1 cellular context compared by ENCODE assay signal in genomic region chr1:153946622-153947246, GRCh38.
TF ChIP-seq lines count a peak whose summit lies in the region.

Gene DENND4B, minus strand, starts transcription at chr1:153946718. Its CDS starts 2,344 bp downstream, at chr1:153944374.

TF ChIP-seq in HepG2, 621 proteins besides CTCF, POLR2A, EP300 and RAD21 (continued from another document and continues in another):
- TF ChIP-seq ZNF644 (CRISPR knock-in tag; IDR thresholded peaks at IDR 0.05; ENCODE audit: low read depth) (no peak), MAFG (CRISPR knock-in tag; IDR thresholded peaks at IDR 0.05) (no peak), SSRP1 (CRISPR knock-in tag; IDR thresholded peaks at IDR 0.05) (peak; percentile 79), ZBTB33 (CRISPR knock-in tag; IDR thresholded peaks at IDR 0.05) (no peak; the same call in none of the 2 replicates), ZNF598 (CRISPR knock-in tag; IDR thresholded peaks at IDR 0.05; ENCODE audit: borderline replicate concordance) (no peak), ZNF251 (CRISPR knock-in tag; IDR thresholded peaks at IDR 0.05) (no peak), SALL2 (CRISPR knock-in tag; IDR thresholded peaks at IDR 0.05) (0 out of 2 replicates have a peak, but pooled peaks have one; percentile 47), ZNF282 (IDR thresholded peaks at IDR 0.05; ENCODE audit: partially characterized antibody) (no peak), ESRRA (CRISPR knock-in tag; IDR thresholded peaks at IDR 0.05; ENCODE audit: low read depth) (peak; percentile 76), AKAP8 (CRISPR knock-in tag; IDR thresholded peaks at IDR 0.05) (no peak), TAF15 (IDR thresholded peaks at IDR 0.05; ENCODE audit: low read depth, low read length, poor library complexity, severe bottlenecking) (no peak), PREB (CRISPR knock-in tag; IDR thresholded peaks at IDR 0.05) (no peak), ZNF780A (CRISPR knock-in tag; IDR thresholded peaks at IDR 0.05) (no peak; the same call in 1 of the 2 replicates), ZIK1 (CRISPR knock-in tag; IDR thresholded peaks at IDR 0.05; ENCODE audit: borderline replicate concordance, low read depth) (no peak), REST (IDR thresholded peaks at IDR 0.05; ENCODE audit: borderline replicate concordance in 1 of 2, low read depth in 1 of 2, low read length in 2 of 2) (no peak), MED13 (CRISPR knock-in tag; IDR thresholded peaks at IDR 0.05) (no peak), ZFP36 (IDR thresholded peaks at IDR 0.05; ENCODE audit: borderline replicate concordance, low read depth, low read length, partially characterized antibody) (no peak), ZNF614 (CRISPR knock-in tag; IDR thresholded peaks at IDR 0.05; ENCODE audit: borderline replicate concordance) (peak; percentile 56; the same call in 1 of the 2 replicates), CCDC6 (CRISPR knock-in tag; IDR thresholded peaks at IDR 0.05) (no peak), EED (CRISPR knock-in tag; IDR thresholded peaks at IDR 0.05) (no peak; the same call in 1 of the 2 replicates), KMT2B (CRISPR knock-in tag; IDR thresholded peaks at IDR 0.05) (no peak), RAD51 (IDR thresholded peaks at IDR 0.05; ENCODE audit: borderline replicate concordance) (no peak), TBP (CRISPR knock-in tag; IDR thresholded peaks at IDR 0.05) (no peak), FOXC1 (CRISPR knock-in tag; IDR thresholded peaks at IDR 0.05; ENCODE audit: borderline replicate concordance) (no peak), ZNF709 (CRISPR knock-in tag; IDR thresholded peaks at IDR 0.05) (no peak), ZNF549 (CRISPR knock-in tag; IDR thresholded peaks at IDR 0.05) (no peak), SNRNP70 (IDR thresholded peaks at IDR 0.05; ENCODE audit: low read depth, low read length) (no peak), ZSCAN25 (CRISPR knock-in tag; IDR thresholded peaks at IDR 0.05) (0 out of 2 replicates have a peak, but pooled peaks have one; percentile 45), ZNF253 (CRISPR knock-in tag; IDR thresholded peaks at IDR 0.05; ENCODE audit: borderline replicate concordance) (no peak), ZNF672 (CRISPR knock-in tag; IDR thresholded peaks at IDR 0.05) (no peak), KLF13 (CRISPR knock-in tag; IDR thresholded peaks at IDR 0.05) (no peak), HDAC6 (IDR thresholded peaks at IDR 0.05; ENCODE audit: low read depth, low read length) (no peak), ISL2 (CRISPR knock-in tag; IDR thresholded peaks at IDR 0.05) (peak; percentile 66; the same call in 1 of the 2 replicates)
- TF ChIP-seq, protein P1, sequence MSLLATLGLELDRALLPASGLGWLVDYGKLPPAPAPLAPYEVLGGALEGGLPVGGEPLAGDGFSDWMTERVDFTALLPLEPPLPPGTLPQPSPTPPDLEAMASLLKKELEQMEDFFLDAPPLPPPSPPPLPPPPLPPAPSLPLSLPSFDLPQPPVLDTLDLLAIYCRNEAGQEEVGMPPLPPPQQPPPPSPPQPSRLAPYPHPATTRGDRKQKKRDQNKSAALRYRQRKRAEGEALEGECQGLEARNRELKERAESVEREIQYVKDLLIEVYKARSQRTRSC (CRISPR knock-in tag; IDR thresholded peaks at IDR 0.05; ENCODE audit: low read depth), result no peak
- TF ChIP-seq, protein P2, sequence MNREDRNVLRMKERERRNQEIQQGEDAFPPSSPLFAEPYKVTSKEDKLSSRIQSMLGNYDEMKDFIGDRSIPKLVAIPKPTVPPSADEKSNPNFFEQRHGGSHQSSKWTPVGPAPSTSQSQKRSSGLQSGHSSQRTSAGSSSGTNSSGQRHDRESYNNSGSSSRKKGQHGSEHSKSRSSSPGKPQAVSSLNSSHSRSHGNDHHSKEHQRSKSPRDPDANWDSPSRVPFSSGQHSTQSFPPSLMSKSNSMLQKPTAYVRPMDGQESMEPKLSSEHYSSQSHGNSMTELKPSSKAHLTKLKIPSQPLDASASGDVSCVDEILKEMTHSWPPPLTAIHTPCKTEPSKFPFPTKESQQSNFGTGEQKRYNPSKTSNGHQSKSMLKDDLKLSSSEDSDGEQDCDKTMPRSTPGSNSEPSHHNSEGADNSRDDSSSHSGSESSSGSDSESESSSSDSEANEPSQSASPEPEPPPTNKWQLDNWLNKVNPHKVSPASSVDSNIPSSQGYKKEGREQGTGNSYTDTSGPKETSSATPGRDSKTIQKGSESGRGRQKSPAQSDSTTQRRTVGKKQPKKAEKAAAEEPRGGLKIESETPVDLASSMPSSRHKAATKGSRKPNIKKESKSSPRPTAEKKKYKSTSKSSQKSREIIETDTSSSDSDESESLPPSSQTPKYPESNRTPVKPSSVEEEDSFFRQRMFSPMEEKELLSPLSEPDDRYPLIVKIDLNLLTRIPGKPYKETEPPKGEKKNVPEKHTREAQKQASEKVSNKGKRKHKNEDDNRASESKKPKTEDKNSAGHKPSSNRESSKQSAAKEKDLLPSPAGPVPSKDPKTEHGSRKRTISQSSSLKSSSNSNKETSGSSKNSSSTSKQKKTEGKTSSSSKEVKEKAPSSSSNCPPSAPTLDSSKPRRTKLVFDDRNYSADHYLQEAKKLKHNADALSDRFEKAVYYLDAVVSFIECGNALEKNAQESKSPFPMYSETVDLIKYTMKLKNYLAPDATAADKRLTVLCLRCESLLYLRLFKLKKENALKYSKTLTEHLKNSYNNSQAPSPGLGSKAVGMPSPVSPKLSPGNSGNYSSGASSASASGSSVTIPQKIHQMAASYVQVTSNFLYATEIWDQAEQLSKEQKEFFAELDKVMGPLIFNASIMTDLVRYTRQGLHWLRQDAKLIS (CRISPR knock-in tag; IDR thresholded peaks at IDR 0.05), result no peak
- TF ChIP-seq, protein P3, sequence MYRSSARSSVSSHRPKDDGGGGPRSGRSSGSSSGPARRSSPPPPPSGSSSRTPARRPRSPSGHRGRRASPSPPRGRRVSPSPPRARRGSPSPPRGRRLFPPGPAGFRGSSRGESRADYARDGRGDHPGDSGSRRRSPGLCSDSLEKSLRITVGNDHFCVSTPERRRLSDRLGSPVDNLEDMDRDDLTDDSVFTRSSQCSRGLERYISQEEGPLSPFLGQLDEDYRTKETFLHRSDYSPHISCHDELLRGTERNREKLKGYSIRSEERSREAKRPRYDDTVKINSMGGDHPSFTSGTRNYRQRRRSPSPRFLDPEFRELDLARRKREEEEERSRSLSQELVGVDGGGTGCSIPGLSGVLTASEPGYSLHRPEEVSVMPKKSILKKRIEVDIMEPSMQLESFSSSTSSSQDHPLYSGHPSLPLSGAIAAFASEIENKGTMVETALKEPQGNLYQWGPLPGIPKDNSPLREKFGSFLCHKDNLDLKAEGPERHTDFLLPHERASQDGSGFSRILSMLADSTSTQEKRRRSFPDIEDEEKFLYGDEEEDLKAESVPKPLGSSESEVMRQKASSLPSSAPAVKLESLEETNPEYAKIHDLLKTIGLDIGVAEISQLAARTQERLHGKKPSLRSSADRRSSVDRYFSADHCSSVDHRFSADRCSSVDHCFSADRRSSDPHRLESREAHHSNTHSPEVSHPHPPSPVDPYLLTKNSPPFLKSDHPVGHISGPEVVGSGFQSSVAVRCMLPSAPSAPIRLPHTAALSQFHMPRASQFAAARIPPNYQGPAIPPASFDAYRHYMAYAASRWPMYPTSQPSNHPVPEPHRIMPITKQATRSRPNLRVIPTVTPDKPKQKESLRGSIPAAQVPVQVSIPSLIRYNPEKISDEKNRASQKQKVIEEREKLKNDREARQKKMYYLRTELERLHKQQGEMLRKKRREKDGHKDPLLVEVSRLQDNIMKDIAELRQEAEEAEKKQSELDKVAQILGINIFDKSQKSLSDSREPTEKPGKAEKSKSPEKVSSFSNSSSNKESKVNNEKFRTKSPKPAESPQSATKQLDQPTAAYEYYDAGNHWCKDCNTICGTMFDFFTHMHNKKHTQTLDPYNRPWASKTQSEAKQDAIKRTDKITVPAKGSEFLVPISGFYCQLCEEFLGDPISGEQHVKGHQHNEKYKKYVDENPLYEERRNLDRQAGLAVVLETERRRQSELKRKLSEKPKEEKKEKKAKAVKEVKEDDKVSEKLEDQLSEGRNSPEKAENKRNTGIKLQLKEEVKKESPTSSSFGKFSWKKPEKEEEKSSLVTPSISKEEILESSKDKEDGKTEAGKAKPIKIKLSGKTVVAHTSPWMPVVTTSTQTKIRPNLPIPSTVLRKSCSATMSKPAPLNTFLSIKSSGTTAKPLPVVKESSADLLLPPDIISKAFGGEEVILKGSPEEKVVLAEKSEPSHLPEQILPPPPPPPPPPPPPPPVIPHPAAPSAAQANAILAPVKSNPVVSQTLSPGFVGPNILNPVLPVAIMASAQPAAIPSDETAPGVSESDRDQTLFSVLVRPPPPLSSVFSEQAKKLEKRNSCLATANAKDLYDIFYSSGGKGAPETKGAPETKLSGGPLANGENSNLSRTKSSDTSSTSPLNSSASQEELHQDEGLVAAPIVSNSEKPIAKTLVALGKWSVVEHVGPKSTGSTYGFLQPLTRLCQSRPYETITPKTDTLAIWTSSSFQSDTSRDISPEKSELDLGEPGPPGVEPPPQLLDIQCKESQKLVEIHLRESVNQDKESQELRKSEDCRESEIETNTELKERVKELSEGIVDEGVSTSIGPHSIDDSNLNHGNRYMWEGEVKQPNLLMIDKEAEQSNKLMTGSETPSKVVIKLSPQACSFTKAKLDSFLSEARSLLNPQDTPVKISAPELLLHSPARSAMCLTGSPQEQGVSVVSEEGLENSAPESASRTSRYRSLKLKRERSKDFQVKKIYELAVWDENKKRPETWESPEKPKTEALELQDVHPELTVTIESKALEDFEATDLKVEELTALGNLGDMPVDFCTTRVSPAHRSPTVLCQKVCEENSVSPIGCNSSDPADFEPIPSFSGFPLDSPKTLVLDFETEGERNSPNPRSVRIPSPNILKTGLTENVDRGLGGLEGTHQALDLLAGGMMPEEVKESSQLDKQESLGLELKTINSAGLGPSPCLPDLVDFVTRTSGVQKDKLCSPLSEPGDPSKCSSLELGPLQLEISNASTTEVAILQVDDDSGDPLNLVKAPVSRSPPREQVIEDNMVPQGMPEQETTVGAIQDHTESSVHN (CRISPR knock-in tag; IDR thresholded peaks at IDR 0.05), result no peak
- TF ChIP-seq, protein P4, sequence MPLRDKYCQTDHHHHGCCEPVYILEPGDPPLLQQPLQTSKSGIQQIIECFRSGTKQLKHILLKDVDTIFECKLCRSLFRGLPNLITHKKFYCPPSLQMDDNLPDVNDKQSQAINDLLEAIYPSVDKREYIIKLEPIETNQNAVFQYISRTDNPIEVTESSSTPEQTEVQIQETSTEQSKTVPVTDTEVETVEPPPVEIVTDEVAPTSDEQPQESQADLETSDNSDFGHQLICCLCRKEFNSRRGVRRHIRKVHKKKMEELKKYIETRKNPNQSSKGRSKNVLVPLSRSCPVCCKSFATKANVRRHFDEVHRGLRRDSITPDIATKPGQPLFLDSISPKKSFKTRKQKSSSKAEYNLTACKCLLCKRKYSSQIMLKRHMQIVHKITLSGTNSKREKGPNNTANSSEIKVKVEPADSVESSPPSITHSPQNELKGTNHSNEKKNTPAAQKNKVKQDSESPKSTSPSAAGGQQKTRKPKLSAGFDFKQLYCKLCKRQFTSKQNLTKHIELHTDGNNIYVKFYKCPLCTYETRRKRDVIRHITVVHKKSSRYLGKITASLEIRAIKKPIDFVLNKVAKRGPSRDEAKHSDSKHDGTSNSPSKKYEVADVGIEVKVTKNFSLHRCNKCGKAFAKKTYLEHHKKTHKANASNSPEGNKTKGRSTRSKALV (CRISPR knock-in tag; IDR thresholded peaks at IDR 0.05), result no peak
- TF ChIP-seq, protein P5, sequence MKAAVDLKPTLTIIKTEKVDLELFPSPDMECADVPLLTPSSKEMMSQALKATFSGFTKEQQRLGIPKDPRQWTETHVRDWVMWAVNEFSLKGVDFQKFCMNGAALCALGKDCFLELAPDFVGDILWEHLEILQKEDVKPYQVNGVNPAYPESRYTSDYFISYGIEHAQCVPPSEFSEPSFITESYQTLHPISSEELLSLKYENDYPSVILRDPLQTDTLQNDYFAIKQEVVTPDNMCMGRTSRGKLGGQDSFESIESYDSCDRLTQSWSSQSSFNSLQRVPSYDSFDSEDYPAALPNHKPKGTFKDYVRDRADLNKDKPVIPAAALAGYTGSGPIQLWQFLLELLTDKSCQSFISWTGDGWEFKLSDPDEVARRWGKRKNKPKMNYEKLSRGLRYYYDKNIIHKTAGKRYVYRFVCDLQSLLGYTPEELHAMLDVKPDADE (CRISPR knock-in tag; IDR thresholded peaks at IDR 0.05), result no peak; the same call in 1 of the 2 replicates
